12 cellular contexts compared by ENCODE assay signal in genomic region chr2:12613137-12613912, GRCh38.
A peak's percentile ranks its signal among the peaks of the same experiment; 100 is the strongest.
DNase-seq lines count a peak whose midpoint lies in the region; ATAC-seq, FAIRE-seq and TF ChIP-seq lines count a peak whose summit lies in the region.
"Had no signal": no experiment of that assay in that cellular context is flagged by ENCODE, and none has a peak within 500 bp of the region (broad histone marks: within the 10 kb centered on the region; RNA-seq: fewer than 3 reads in every experiment).

No MANE protein-coding gene starts in this region.

- no peaks in the 10 kb centered on the region for H3K9me3 Mint-ChIP-seq in central memory CD8-positive, alpha-beta T cell

- no peaks in the 10 kb centered on the region for H3K36me3 ChIP-seq in parathyroid adenoma (ENCODE audit: control insufficient read depth, insufficient read depth, low read length)
- H3K36me3 ChIP-seq: colonic mucosa, thoracic aorta had no signal

- no peaks in the 10 kb centered on the region for H3K79me2 ChIP-seq in parathyroid adenoma

- H3K27me3 ChIP-seq in parathyroid adenoma (ENCODE audit: control insufficient read depth, insufficient read depth, low read length) = no peaks in the 10 kb centered on the region
- H3K27me3 ChIP-seq: colonic mucosa had no signal

- TF ChIP-seq CTCF in parathyroid adenoma (IDR thresholded peaks at IDR 0.05) = no peak

- H3K4me1 Mint-ChIP-seq in central memory CD8-positive, alpha-beta T cell = no peaks in the 10 kb centered on the region

- H2AFZ ChIP-seq in parathyroid adenoma = peak overlapping the region; percentile 74

- H3K27ac Mint-ChIP-seq in central memory CD8-positive, alpha-beta T cell (ENCODE audit: low read depth) = peak overlapping the region; percentile 29
- H3K27ac Mint-ChIP-seq: activated naive CD8-positive, alpha-beta T cell had no signal

- H3K4me3 Mint-ChIP-seq in central memory CD8-positive, alpha-beta T cell = no peak overlapping the region
- H3K4me3 Mint-ChIP-seq: activated naive CD8-positive, alpha-beta T cell; naive thymus-derived CD8-positive, alpha-beta T cell had no signal

- peak overlapping the region; percentile 39 for H3K4me2 ChIP-seq in parathyroid adenoma (ENCODE audit: low read length)

- peak; percentile 45 for ATAC-seq in GM21360 (IDR thresholded peaks at IDR 0.05; ENCODE audit: unreplicated experiment)
- no peak for ATAC-seq in central memory CD8-positive, alpha-beta T cell (replicated peaks; ENCODE audit: extremely low read depth, poor library complexity, severe bottlenecking)
- ATAC-seq in HG02623 (IDR thresholded peaks at IDR 0.05; ENCODE audit: unreplicated experiment) = no peak
- ATAC-seq: naive thymus-derived CD8-positive, alpha-beta T cell had no signal

- DNase-seq in NCI-H1694 treated with DMSO at 0.1 percent for 48 hours (lab: John Stamatoyannopoulos, UW) (peak; percentile 59), GM19239 (ENCODE audit: insufficient read length, low spot score) (no peak), Ammon's horn (ENCODE audit: low spot score) (no peak)
- no peak for DNase-seq in central memory CD8-positive, alpha-beta T cell (ENCODE audit: low spot score in 2 of 2)
- DNase-seq: colonic mucosa; KBM-7; naive thymus-derived CD8-positive, alpha-beta T cell had no signal

- H3K36me3 Mint-ChIP-seq in central memory CD8-positive, alpha-beta T cell (ENCODE audit: insufficient read depth) = no peaks in the 10 kb centered on the region
- H3K36me3 Mint-ChIP-seq: activated naive CD8-positive, alpha-beta T cell had no signal

- H3K9me3 ChIP-seq in parathyroid adenoma (ENCODE audit: control insufficient read depth, low read length) = no peaks in the 10 kb centered on the region
- H3K9me3 ChIP-seq: colonic mucosa, thoracic aorta had no signal

- no peaks in the 10 kb centered on the region for H3K27me3 Mint-ChIP-seq in central memory CD8-positive, alpha-beta T cell
- H3K27me3 Mint-ChIP-seq: activated naive CD8-positive, alpha-beta T cell; naive thymus-derived CD8-positive, alpha-beta T cell had no signal

- peaks cover 9% of the 10 kb centered on the region for H3K4me1 ChIP-seq in parathyroid adenoma
- H3K4me1 ChIP-seq: colonic mucosa had no signal

- no peak for FAIRE-seq in GM19239 (lab: Jason Lieb, UNC)

- H3K4me3 ChIP-seq in parathyroid adenoma (ENCODE audit: low read depth, low read length) = no peak overlapping the region
- H3K4me3 ChIP-seq: colonic mucosa, thoracic aorta had no signal

- H3K9ac ChIP-seq in parathyroid adenoma = no peak overlapping the region

- peak overlapping the region; percentile 64 for H3K27ac ChIP-seq in parathyroid adenoma
- H3K27ac ChIP-seq: colonic mucosa, thoracic aorta had no signal
